ENCODE assay signal across 27 cellular contexts in the genomic region with DNA sequence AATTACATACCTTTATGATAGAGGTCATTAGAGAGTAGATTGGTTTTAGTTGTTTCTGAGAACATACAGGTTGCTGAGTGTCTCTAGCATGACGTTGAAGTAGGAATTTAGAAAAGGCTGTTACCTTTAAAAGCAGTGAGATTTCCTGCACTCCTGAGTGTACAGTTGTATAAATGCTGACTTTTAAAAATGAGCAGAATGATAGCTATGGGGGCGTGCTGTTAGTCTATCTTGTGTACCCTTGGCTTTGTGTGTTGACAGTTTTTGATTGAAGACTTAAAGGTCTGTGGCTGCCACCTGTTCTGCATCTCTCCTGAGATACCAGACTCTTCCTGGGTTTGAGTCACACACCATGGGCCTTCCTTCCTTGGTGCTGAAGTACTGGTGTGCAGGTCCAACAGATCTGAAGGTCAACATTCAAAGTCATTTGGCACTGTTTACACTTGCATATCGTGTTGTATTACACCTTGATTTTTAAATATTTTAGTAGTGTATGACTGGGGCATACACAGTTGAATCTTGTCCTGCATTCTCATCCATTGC. TPM values are rescaled to one million over a fixed set of nuclear protein-coding genes. Genes with fewer than 3 reads are reported as not detected.
A peak's percentile ranks its signal among the peaks of the same experiment; 100 is the strongest.
DNase-seq lines count a peak whose midpoint lies in the region; ATAC-seq, FAIRE-seq and TF ChIP-seq lines count a peak whose summit lies in the region.
"Had no signal": no experiment of that assay in that cellular context is flagged by ENCODE, and none has a peak within 500 bp of the region (broad histone marks: within the 10 kb centered on the region; RNA-seq: fewer than 3 reads in every experiment).

No MANE protein-coding gene starts in this region.

- H3K27me3 Mint-ChIP-seq in activated T-cell treated with anti-CD3 and anti-CD28 coated beads, Interleukin-2, amount 50 U/mL, for 4 hours (ENCODE audit: low read depth) = no peaks in the 10 kb centered on the region
- H3K27me3 Mint-ChIP-seq in central memory CD8-positive, alpha-beta T cell = no peaks in the 10 kb centered on the region
- H3K27me3 Mint-ChIP-seq: activated B cell treated with CpG ODN at 0.5 μM for 24 hours; activated naive CD4-positive, alpha-beta T cell treated with anti-CD3 and anti-CD28 coated beads, Interleukin-2, amount 10 ng/mL, durations not matched to agents 7 days and 5 days; naive thymus-derived CD4-positive, alpha-beta T cell had no signal

- peaks cover 42% of the 10 kb centered on the region for H3K36me3 Mint-ChIP-seq in activated T-cell treated with anti-CD3 and anti-CD28 coated beads, Interleukin-2, amount 50 U/mL, for 4 hours (ENCODE audit: insufficient read depth)
- peaks cover 79% of the 10 kb centered on the region for H3K36me3 Mint-ChIP-seq in central memory CD8-positive, alpha-beta T cell (ENCODE audit: insufficient read depth)

- H3K4me3 Mint-ChIP-seq in activated T-cell treated with anti-CD3 and anti-CD28 coated beads, Interleukin-2, amount 50 U/mL, for 4 hours = no peak overlapping the region
- H3K4me3 Mint-ChIP-seq in central memory CD8-positive, alpha-beta T cell = peak overlapping the region; percentile 8
- H3K4me3 Mint-ChIP-seq: activated B cell treated with CpG ODN at 0.5 μM for 24 hours; activated naive CD4-positive, alpha-beta T cell treated with anti-CD3 and anti-CD28 coated beads, Interleukin-2, amount 10 ng/mL, durations not matched to agents 7 days and 5 days; naive thymus-derived CD4-positive, alpha-beta T cell had no signal

- H4K8ac ChIP-seq in trophoblast cell (ENCODE audit: low read depth, low read length) = no peak overlapping the region

- no peak overlapping the region for H2AK5ac ChIP-seq in trophoblast cell (ENCODE audit: low read length)

- H2BK12ac ChIP-seq in trophoblast cell (ENCODE audit: low read length) = no peak overlapping the region

- no peak overlapping the region for H3K23ac ChIP-seq in trophoblast cell (ENCODE audit: low read length)

- no peak for TF ChIP-seq POLR2A in erythroblast (IDR thresholded peaks at IDR 0.05; ENCODE audit: low read length)

- H3K9me3 ChIP-seq in trophoblast cell (ENCODE audit: insufficient read depth, low read depth, low read length) = no peaks in the 10 kb centered on the region
- H3K9me3 ChIP-seq in kidney (ENCODE audit: control insufficient read depth in 1 of 2, low read length in 2 of 2) = no peaks in the 10 kb centered on the region
- H3K9me3 ChIP-seq: right lobe of liver, testis, vagina had no signal

- H3K36me3 ChIP-seq in trophoblast cell (ENCODE audit: control insufficient read depth in 1 of 2, insufficient read depth in 2 of 2, low read length in 2 of 2) (peaks cover 34 to 46% of the 10 kb centered on the region in 2 experiments), kidney (ENCODE audit: control insufficient read depth in 1 of 2, insufficient read depth in 2 of 2, low read length in 2 of 2) (peaks cover 20 to 29% of the 10 kb centered on the region in 2 donors)

- H3K18ac ChIP-seq in trophoblast cell (ENCODE audit: low read length) = no peak overlapping the region

- H3K9ac ChIP-seq in trophoblast cell (ENCODE audit: low read length) (no peak overlapping the region), kidney (ENCODE audit: low read length in 2 of 2) (no peak overlapping the region)
- H3K9ac ChIP-seq: KMS-11 had no signal

- H3K9me3 Mint-ChIP-seq in activated T-cell treated with anti-CD3 and anti-CD28 coated beads, Interleukin-2, amount 50 U/mL, for 4 hours = no peaks in the 10 kb centered on the region
- H3K9me3 Mint-ChIP-seq in central memory CD8-positive, alpha-beta T cell = no peaks in the 10 kb centered on the region
- H3K9me3 Mint-ChIP-seq: activated B cell treated with CpG ODN at 0.5 μM for 24 hours; activated naive CD4-positive, alpha-beta T cell treated with anti-CD3 and anti-CD28 coated beads, Interleukin-2, amount 10 ng/mL, durations not matched to agents 7 days and 5 days; naive thymus-derived CD4-positive, alpha-beta T cell had no signal

- no peak overlapping the region for H2AFZ ChIP-seq in trophoblast cell (ENCODE audit: insufficient read depth, low read length, poor library complexity)

- H3K4me1 Mint-ChIP-seq in activated T-cell treated with anti-CD3 and anti-CD28 coated beads, Interleukin-2, amount 50 U/mL, for 4 hours (ENCODE audit: low read depth) = peaks cover 35% of the 10 kb centered on the region
- H3K4me1 Mint-ChIP-seq in central memory CD8-positive, alpha-beta T cell = peaks cover 73% of the 10 kb centered on the region

- no peak for ATAC-seq in activated T-cell treated with anti-CD3 and anti-CD28 coated beads, Interleukin-2, amount 50 U/mL, for 4 hours
- ATAC-seq in central memory CD8-positive, alpha-beta T cell (replicated peaks; ENCODE audit: extremely low read depth, poor library complexity, severe bottlenecking) = no peak
- no peak for ATAC-seq in HG03196 (IDR thresholded peaks at IDR 0.05; ENCODE audit: unreplicated experiment)
- ATAC-seq: GM12878; naive thymus-derived CD4-positive, alpha-beta T cell had no signal

- H3K27me3 ChIP-seq in trophoblast cell (ENCODE audit: insufficient read depth, low read length) = no peaks in the 10 kb centered on the region
- H3K27me3 ChIP-seq: right lobe of liver, testis, vagina had no signal

- no peak overlapping the region for H2BK120ac ChIP-seq in trophoblast cell (ENCODE audit: insufficient read depth, low read length, poor library complexity)

- H3K79me1 ChIP-seq in trophoblast cell (ENCODE audit: low read length) = no peaks in the 10 kb centered on the region

- H3K4me1 ChIP-seq in trophoblast cell (ENCODE audit: control insufficient read depth in 1 of 2, insufficient read depth in 2 of 2, low read length in 2 of 2) (peaks cover 5 to 6% of the 10 kb centered on the region in 2 experiments), kidney (ENCODE audit: control insufficient read depth in 1 of 2, insufficient read depth in 1 of 2, low read depth in 1 of 2, low read length in 2 of 2) (peaks cover 19 to 24% of the 10 kb centered on the region in 2 donors)
- H3K4me1 ChIP-seq: right lobe of liver had no signal

- WGBS in trophoblast cell (ENCODE audit: extremely low coverage, insufficient coverage, insufficient read length) = no CpG with 5 or more reads among the region's 3 CpGs

- H3K4me3 ChIP-seq in trophoblast cell (ENCODE audit: low read depth, low read length) = no peak overlapping the region
- no peak overlapping the region for H3K4me3 ChIP-seq in kidney (ENCODE audit: low read length in 2 of 2)
- H3K4me3 ChIP-seq: GM12878, right lobe of liver, SK-N-MC, testis, vagina had no signal

- no peak overlapping the region for H4K12ac ChIP-seq in trophoblast cell (ENCODE audit: low read depth, low read length)

- intact Hi-C loops in kidney (cut with DNase I) = no loop called here

- H3K27ac Mint-ChIP-seq in central memory CD8-positive, alpha-beta T cell (ENCODE audit: low read depth) = no peak overlapping the region
- H3K27ac Mint-ChIP-seq: activated B cell treated with CpG ODN at 0.5 μM for 24 hours; activated naive CD4-positive, alpha-beta T cell treated with anti-CD3 and anti-CD28 coated beads, Interleukin-2, amount 10 ng/mL, durations not matched to agents 7 days and 5 days had no signal

- no peak overlapping the region for H3K14ac ChIP-seq in trophoblast cell (ENCODE audit: low read length)

- H3K4ac ChIP-seq in trophoblast cell (ENCODE audit: low read depth, low read length) = peak overlapping the region; percentile 19

- no peak overlapping the region for H4K91ac ChIP-seq in trophoblast cell (ENCODE audit: low read depth, low read length)

- no peak for TF ChIP-seq CTCF in kidney (IDR thresholded peaks at IDR 0.05; ENCODE audit: borderline replicate concordance, extremely low read depth, insufficient read depth)

- H3K4me2 ChIP-seq in trophoblast cell (ENCODE audit: low read length) = no peak overlapping the region
- H3K4me2 ChIP-seq: KMS-11 had no signal

- no peak overlapping the region for H3K27ac ChIP-seq in trophoblast cell (ENCODE audit: low read depth, low read length)
- H3K27ac ChIP-seq in kidney (ENCODE audit: low read depth in 2 of 2, low read length in 2 of 2) = no peak overlapping the region
- H3K27ac ChIP-seq: KMS-11, right lobe of liver, SK-N-MC, testis, vagina had no signal

- DNase-seq in activated T-cell treated with anti-CD3 and anti-CD28 coated beads, Interleukin-2, amount 50 U/mL, for 1 hour = peak; percentile 11
- DNase-seq in activated T-cell treated with anti-CD3 and anti-CD28 coated beads, Interleukin-2, amount 50 U/mL, for 4 hours = no peak
- DNase-seq in LHCN-M2 (ENCODE audit: low read depth) = peak; percentile 17
- no peak for DNase-seq in central memory CD8-positive, alpha-beta T cell (ENCODE audit: low spot score in 2 of 2)
- DNase-seq in trophoblast cell = no peak
- no peak for DNase-seq in kidney
- no peak for DNase-seq in erythroblast (lab: John Stamatoyannopoulos, UW)
- DNase-seq: activated B cell treated with CpG ODN at 0.5 μM for 24 hours; activated CD4-positive, alpha-beta T cell treated with anti-CD3 and anti-CD28 coated beads, Interleukin-2, amount 50 U/mL, for 4 hours; activated naive CD4-positive, alpha-beta T cell treated with anti-CD3 and anti-CD28 coated beads, Interleukin-2, amount 10 ng/mL, durations not matched to agents 7 days and 5 days; activated T-cell treated with anti-CD3 and anti-CD28 coated beads for 4 hours; anterior cingulate cortex; C1 segment of cervical spinal cord; caudate nucleus; naive thymus-derived CD4-positive, alpha-beta T cell; NCI-H2171 treated with DMSO at 0.1 percent for 48 hours; NCI-H526; right lobe of liver; stimulated activated naive CD4-positive, alpha-beta T cell treated with Interleukin-2 at 50 U/mL for 16 hours; T1000; testis had no signal

- no peak overlapping the region for H2BK5ac ChIP-seq in trophoblast cell (ENCODE audit: low read depth, low read length, poor library complexity)

- no peak for FAIRE-seq in kidney (lab: Jason Lieb, UNC)
- FAIRE-seq: GM12878, H54 had no signal

- H3K79me2 ChIP-seq in trophoblast cell (ENCODE audit: control insufficient read depth, insufficient read depth, low read length, poor library complexity) = peaks cover 12% of the 10 kb centered on the region

RNA-seq across cellular contexts. Expression of gene DNAJB6, which starts 23.8 kb away (rescaled TPM):
- 100 to 1,000 TPM; 107 to 129 (median 117) TPM for total RNA-seq in activated T-cell treated with anti-CD3 and anti-CD28 coated beads, Interleukin-2, amount 50 U/mL, for 4 hours
- total RNA-seq in LHCN-M2 (2014; rRNA removed) (151 and 152 TPM in 2 replicates), kidney (74.5 TPM)
- 163 TPM for polyA plus RNA-seq in LHCN-M2 (2012)
- polyA plus RNA-seq in trophoblast cell (2013) = 169 and 171 TPM in 2 replicates
- polyA plus RNA-seq in kidney (ENCODE audit: insufficient read depth, low read depth, low replicate concordance) = 86.8 TPM

Comparison
In these comparisons a context has a peak if more than half of its experiments do, and no peak if none do; other contexts are left out.
1. DNase-seq: peak in activated T-cell treated with anti-CD3 and anti-CD28 coated beads, Interleukin-2, amount 50 U/mL, for 1 hour (single experiment) and LHCN-M2 (single experiment); none in activated T-cell treated with anti-CD3 and anti-CD28 coated beads, Interleukin-2, amount 50 U/mL, for 4 hours (single experiment), central memory CD8-positive, alpha-beta T cell (0 of 2), trophoblast cell (0 of 2), kidney (single experiment) and erythroblast (0 of 2).